Comparison of ENCODE assay signal across 8 cellular contexts in the genomic region with DNA sequence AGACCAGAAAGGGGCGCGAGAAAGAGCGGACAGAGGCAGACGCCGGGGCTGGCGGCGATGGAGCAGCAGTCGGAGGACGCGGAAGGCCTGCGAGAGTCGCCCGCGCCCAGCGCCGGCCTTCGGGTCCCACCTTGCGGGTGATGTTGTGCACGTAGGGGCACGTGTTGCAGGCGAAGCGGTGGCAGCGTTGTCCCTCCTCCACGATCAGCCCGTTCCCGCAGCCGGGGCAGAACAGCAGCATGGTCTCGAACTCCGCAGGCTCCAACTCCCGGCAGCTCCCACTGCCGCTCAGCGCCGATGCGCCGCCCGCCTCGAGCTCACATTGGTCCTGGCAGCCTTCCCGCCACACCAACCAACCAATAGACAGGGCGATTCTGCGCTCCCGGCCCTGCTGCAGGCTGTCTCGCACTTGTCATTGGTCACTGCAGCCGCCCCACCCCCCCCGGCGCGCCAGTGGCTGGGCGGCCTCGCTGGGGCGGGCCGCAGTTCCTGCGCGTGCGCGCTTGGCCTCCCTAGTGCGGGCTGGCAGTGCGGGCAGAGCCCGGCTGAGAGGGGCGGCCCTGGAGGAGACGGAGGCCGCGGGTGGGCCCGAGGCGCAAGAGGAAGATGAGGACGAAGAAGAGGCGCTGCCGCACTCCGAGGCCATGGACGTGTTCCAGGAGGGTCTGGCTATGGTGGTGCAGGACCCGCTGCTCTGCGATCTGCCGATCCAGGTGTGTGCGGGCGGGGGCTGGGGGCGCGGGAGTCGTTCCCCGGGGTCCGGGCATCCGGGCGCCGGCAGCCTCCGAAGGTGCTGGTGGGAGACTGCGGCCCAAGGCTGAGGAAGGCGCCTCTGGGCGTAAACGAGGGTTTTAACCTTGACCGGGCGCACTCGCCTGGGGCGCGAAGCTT. TPM values are rescaled to one million over a fixed set of nuclear protein-coding genes. Genes with fewer than 3 reads are reported as not detected.
DNase-seq lines count a peak whose midpoint lies in the region; ATAC-seq and TF ChIP-seq lines count a peak whose summit lies in the region.

A gene (minus strand): TSS at position 263 of the 891 bp plus-strand sequence. CDS start 22 bp downstream, at position 241.
A gene (plus strand): TSS at position 483 of the 891 bp plus-strand sequence. CDS start 189 bp downstream, at position 672.

- ATAC-seq in GM21717 (IDR thresholded peaks at IDR 0.05; ENCODE audit: unreplicated experiment) (peak; percentile 81), esophagus mucosa (peak; percentile 99)

- TF ChIP-seq CTCF in PC-9 (conservative IDR thresholded peaks at IDR 0.05) = no peak

- peak within 1 kb of the TSS; percentile 97 for H2AFZ ChIP-seq in PC-9

- no peaks in the 10 kb centered on the region for H3K9me3 ChIP-seq in PC-9 (ENCODE audit: insufficient read depth, low read depth)
- H3K9me3 ChIP-seq in muscle layer of duodenum (ENCODE audit: control insufficient read depth in 1 of 2, low read length in 2 of 2) = no peaks in the 10 kb centered on the region

- POLR2A ChIA-PET in PC-9 (lab: Charles Lee; ENCODE audit: unreplicated experiment) = interaction anchor here (0.6 to 1.1 kb wide), 6 partner anchors 14 to 472 kb away, joined by 3 to 9 read pairs (median 7); no protein-coding TSS in a partner anchor

- H3K27me3 ChIP-seq in PC-9 (ENCODE audit: insufficient read depth, low read depth) (no peaks in the 10 kb centered on the region), muscle layer of duodenum (ENCODE audit: low read depth, low read length) (no peaks in the 10 kb centered on the region)

- intact Hi-C loops in PC-9 (cut with micrococcal nuclease; ENCODE audit: unreplicated experiment) = no loop called here

- H3K4me1 ChIP-seq in PC-9 (replicated peaks; ENCODE audit: insufficient read depth) (peaks cover 9% of the 10 kb centered on the region), muscle layer of duodenum (ENCODE audit: control insufficient read depth in 1 of 2, insufficient read depth in 2 of 2, low read length in 2 of 2) (peaks cover 0 to 12% of the 10 kb centered on the region in 2 donors)

- H3K36me3 ChIP-seq in PC-9 (ENCODE audit: low read depth) = peaks cover 9% of the 10 kb centered on the region; the same call in 1 of the 2 replicates
- peaks cover 18 to 36% of the 10 kb centered on the region in 2 donors for H3K36me3 ChIP-seq in muscle layer of duodenum (ENCODE audit: control insufficient read depth in 1 of 2, insufficient read depth in 2 of 2, low read length in 2 of 2)

- H3K79me2 ChIP-seq in PC-9 (ENCODE audit: low read depth) = peaks cover 46% of the 10 kb centered on the region

- H3K27ac ChIP-seq in PC-9 (peak within 1 kb of the TSS; percentile 43), muscle layer of duodenum (ENCODE audit: low read length) (peak within 1 kb of the TSS; percentile 51)

- H4K20me1 ChIP-seq in PC-9 (ENCODE audit: insufficient read depth) = 0 out of 2 replicates have a peak, but pooled peaks cover 10% of the 10 kb centered on the region

- peak within 1 kb of the TSS; percentile 86 for H3K4me2 ChIP-seq in PC-9

- H3K9me2 ChIP-seq in PC-9 (ENCODE audit: insufficient read depth) = no peaks in the 10 kb centered on the region

- in situ Hi-C loops in KBM-7 (cut with MboI; ENCODE audit: low pct_unique_long_range_greater_than_20kb, low sequenced_read_pairs) = no loop called here

- DNase-seq in DMS53 (lab: John Stamatoyannopoulos, UW) (peak; percentile 97), KBM-7 (peak; percentile 99), PC-9 (peak; percentile 94 to 99)
- peak; percentile 94 for DNase-seq in activated T-cell treated with anti-CD3 and anti-CD28 coated beads, Interleukin-2, amount 50 U/mL, for 1 hour
- peak; percentile 97 for DNase-seq in stimulated activated CD8-positive, alpha-beta memory T cell treated with anti-CD3 and anti-CD28 coated beads, Interleukin-7, amount 100 ng/mL, for 24 hours (ENCODE audit: low read depth)

- CTCF ChIA-PET in PC-9 (lab: Charles Lee) = interaction anchor here (0.5 to 1.9 kb wide), 4 partner anchors 12 to 348 kb away, joined by 3 to 8 read pairs (median 4); a partner anchor contains a TSS

- no TSS peak for BruUV-seq in PC-9 (replicated peaks; lab: Mats Ljungman, UMichigan)

- peaks cover 9% of the 10 kb centered on the region for H3F3A ChIP-seq in PC-9 (ENCODE audit: insufficient read depth, low read depth)

- H3K4me3 ChIP-seq in PC-9 (peak within 1 kb of the TSS; percentile 88), muscle layer of duodenum (ENCODE audit: low read depth in 1 of 2, low read length in 2 of 2) (peak within 1 kb of the TSS; percentile 81 to 94)

RNA-seq across cellular contexts. Expression of the first gene that starts in this region (rescaled TPM):
- total RNA-seq in PC-9 (2021) (33.5 and 38.4 TPM in 2 replicates), esophagus mucosa (9.5 TPM)

RNA-seq across cellular contexts. Expression of the second gene that starts in this region (rescaled TPM):
- total RNA-seq in PC-9 (2021) (60.8 and 61.4 TPM in 2 replicates), esophagus mucosa (18.8 TPM)

Comparison
In these comparisons a context has a peak if more than half of its experiments do, and no peak if none do; other contexts are left out.
1. Peak in every context shown above with its lines: DNase-seq, ATAC-seq, H3K4me3 ChIP-seq and H3K27ac ChIP-seq.